12 cellular contexts compared by ENCODE assay signal in genomic region chr13:114151031-114151430, GRCh38. TPM values are rescaled to one million over a fixed set of nuclear protein-coding genes. Genes with fewer than 3 reads are reported as not detected.
A peak's percentile ranks its signal among the peaks of the same experiment; 100 is the strongest.
DNase-seq lines count a peak whose midpoint lies in the region; FAIRE-seq and TF ChIP-seq lines count a peak whose summit lies in the region.
"Had no signal": no experiment of that assay in that cellular context is flagged by ENCODE, and none has a peak within 500 bp of the region (broad histone marks: within the 10 kb centered on the region; RNA-seq: fewer than 3 reads in every experiment).

No MANE protein-coding gene starts in this region.

- TF ChIP-seq POLR2A in adrenal gland (IDR thresholded peaks at IDR 0.05) = no peak
- no peak for TF ChIP-seq POLR2A in GM12891 (IDR thresholded peaks at IDR 0.05; ENCODE audit: low read depth, low read length)

- intact Hi-C loops in activated T-helper 2 cell treated with anti-CD3 and anti-CD28 coated beads, Interferon-gamma antibody, Interleukin-2, Interleukin-4, amounts not matched to agents 10 μg/mL and 5 μg/mL and 100 μg/mL, durations not matched to agents 14 hours and 24 hours and 36 hours (cut with micrococcal nuclease) = no loop called here
- intact Hi-C loops in adrenal gland (cut with DNase I) = no loop called here

- peaks cover 9% of the 10 kb centered on the region for H3K27me3 Mint-ChIP-seq in activated T-helper 2 cell treated with anti-CD3 and anti-CD28 coated beads, Interferon-gamma antibody, Interleukin-2, Interleukin-4, amounts not matched to agents 10 μg/mL and 5 μg/mL and 100 μg/mL, durations not matched to agents 14 hours and 24 hours and 36 hours (ENCODE audit: low read depth)

- no peak overlapping the region for H3K27ac Mint-ChIP-seq in activated T-helper 2 cell treated with anti-CD3 and anti-CD28 coated beads, Interferon-gamma antibody, Interleukin-2, Interleukin-4, amounts not matched to agents 10 μg/mL and 5 μg/mL and 100 μg/mL, durations not matched to agents 14 hours and 24 hours and 36 hours
- H3K27ac Mint-ChIP-seq: nephron progenitor cell had no signal

- no peaks in the 10 kb centered on the region; a peak in 1 of 22 replicates for H3K27me3 ChIP-seq in BLaER1 treated with 17β-estradiol and CSF1 and Interleukin-3, amounts not matched to agents 10 nM and 100 nM
- H3K27me3 ChIP-seq in mucosa of rectum (ENCODE audit: control insufficient read depth in 2 of 2, insufficient read depth in 2 of 2, low read length in 2 of 2) = no peaks in the 10 kb centered on the region
- no peaks in the 10 kb centered on the region for H3K27me3 ChIP-seq in adrenal gland
- H3K27me3 ChIP-seq: ascending aorta, right lobe of liver had no signal

- H3K9me3 ChIP-seq in BLaER1 treated with 17β-estradiol and CSF1 and Interleukin-3, amounts not matched to agents 10 nM and 100 nM (replicated peaks in 1 of 11) = 0 out of 22 replicates have a peak, but pooled peaks cover 0 to 6% (median 0%) of the 10 kb centered on the region in 11 experiments
- no peaks in the 10 kb centered on the region for H3K9me3 ChIP-seq in mucosa of rectum (ENCODE audit: control insufficient read depth in 2 of 2, low read length in 2 of 2)
- no peaks in the 10 kb centered on the region for H3K9me3 ChIP-seq in adrenal gland (replicated peaks in 1 of 3)
- H3K9me3 ChIP-seq: ascending aorta, Caco-2, right lobe of liver had no signal

- no peak overlapping the region for H3K9ac ChIP-seq in BLaER1 treated with 17β-estradiol and CSF1 and Interleukin-3, amounts not matched to agents 10 nM and 100 nM
- H3K9ac ChIP-seq in mucosa of rectum (ENCODE audit: low read depth in 1 of 2, low read length in 2 of 2) = peak overlapping the region in 1 of 2 donors; percentile 3

- H3K4me1 ChIP-seq in BLaER1 treated with 17β-estradiol and CSF1 and Interleukin-3, amounts not matched to agents 10 nM and 100 nM = peaks cover 57 to 85% (median 83%) of the 10 kb centered on the region in 10 experiments
- H3K4me1 ChIP-seq in mucosa of rectum (ENCODE audit: control insufficient read depth in 2 of 2, insufficient read depth in 2 of 2, low read length in 2 of 2) = peaks cover 12 to 14% of the 10 kb centered on the region in 2 donors
- no peaks in the 10 kb centered on the region for H3K4me1 ChIP-seq in adrenal gland (replicated peaks in 1 of 2)
- H3K4me1 ChIP-seq: Caco-2 had no signal

- peak overlapping the region; percentile 27 for H3K4me3 Mint-ChIP-seq in activated T-helper 2 cell treated with anti-CD3 and anti-CD28 coated beads, Interferon-gamma antibody, Interleukin-2, Interleukin-4, amounts not matched to agents 10 μg/mL and 5 μg/mL and 100 μg/mL, durations not matched to agents 14 hours and 24 hours and 36 hours (ENCODE audit: low read depth)
- H3K4me3 Mint-ChIP-seq: nephron progenitor cell had no signal

- WGBS in adrenal gland, 4 donors = 71 to 74% (median 73%) methylated on average over 8 to 10 of the region's 10 CpGs

- no peaks in the 10 kb centered on the region for H3K36me3 Mint-ChIP-seq in activated T-helper 2 cell treated with anti-CD3 and anti-CD28 coated beads, Interferon-gamma antibody, Interleukin-2, Interleukin-4, amounts not matched to agents 10 μg/mL and 5 μg/mL and 100 μg/mL, durations not matched to agents 14 hours and 24 hours and 36 hours (ENCODE audit: low read depth)

- FAIRE-seq in D721Med (lab: Jason Lieb, UNC) = no peak
- no peak for FAIRE-seq in GM12891 (lab: Jason Lieb, UNC)

- H3K4me1 Mint-ChIP-seq in activated T-helper 2 cell treated with anti-CD3 and anti-CD28 coated beads, Interferon-gamma antibody, Interleukin-2, Interleukin-4, amounts not matched to agents 10 μg/mL and 5 μg/mL and 100 μg/mL, durations not matched to agents 14 hours and 24 hours and 36 hours (ENCODE audit: low read depth) = peaks cover 63% of the 10 kb centered on the region

- DNase-seq in D721Med (ENCODE audit: insufficient read length, low spot score) (peak; percentile 2), adrenal gland (no peak), GM12891 (ENCODE audit: insufficient read length, low spot score) (no peak), NCI-H1417 treated with DMSO at 0.1 percent for 48 hours (lab: John Stamatoyannopoulos, UW) (no peak)
- DNase-seq in activated T-helper 2 cell treated with anti-CD3 and anti-CD28 coated beads, Interferon-gamma antibody, Interleukin-2, Interleukin-4, amounts not matched to agents 10 μg/mL and 5 μg/mL and 100 μg/mL, durations not matched to agents 14 hours and 24 hours and 36 hours (ENCODE audit: low spot score) = no peak
- DNase-seq: Caco-2, nephron progenitor cell had no signal

- no peaks in the 10 kb centered on the region for H4K20me1 ChIP-seq in BLaER1 treated with 17β-estradiol and CSF1 and Interleukin-3, amounts not matched to agents 10 nM and 100 nM

- H3K4me3 ChIP-seq in BLaER1 treated with 17β-estradiol and CSF1 and Interleukin-3, amounts not matched to agents 10 nM and 100 nM = no peak overlapping the region
- H3K4me3 ChIP-seq in mucosa of rectum (ENCODE audit: low read length in 2 of 2) (peak overlapping the region in 1 of 2 donors; percentile 56), adrenal gland (no peak overlapping the region)
- H3K4me3 ChIP-seq: ascending aorta, right lobe of liver had no signal

- no peaks in the 10 kb centered on the region for H3K9me3 Mint-ChIP-seq in activated T-helper 2 cell treated with anti-CD3 and anti-CD28 coated beads, Interferon-gamma antibody, Interleukin-2, Interleukin-4, amounts not matched to agents 10 μg/mL and 5 μg/mL and 100 μg/mL, durations not matched to agents 14 hours and 24 hours and 36 hours
- H3K9me3 Mint-ChIP-seq: nephron progenitor cell had no signal

- no peaks in the 10 kb centered on the region for H3K36me3 ChIP-seq in BLaER1 treated with 17β-estradiol and CSF1 and Interleukin-3, amounts not matched to agents 10 nM and 100 nM
- no peaks in the 10 kb centered on the region for H3K36me3 ChIP-seq in mucosa of rectum (ENCODE audit: control insufficient read depth in 2 of 2, insufficient read depth in 2 of 2, low read length in 2 of 2)
- H3K36me3 ChIP-seq in adrenal gland (replicated peaks in 1 of 2) = no peaks in the 10 kb centered on the region
- H3K36me3 ChIP-seq: ascending aorta, right lobe of liver had no signal

- no peak for TF ChIP-seq CTCF in D721Med (IDR thresholded peaks at IDR 0.05; ENCODE audit: insufficient read depth, missing control alignments)
- no peak for TF ChIP-seq CTCF in adrenal gland (IDR thresholded peaks at IDR 0.05)

- H3K4me2 ChIP-seq in BLaER1 treated with 17β-estradiol and CSF1 and Interleukin-3, amounts not matched to agents 10 nM and 100 nM = peak overlapping the region; percentile 61 to 97 (median 84)

- peak overlapping the region in 3 of 11 experiments; percentile 19 to 43 (median 33); a peak in 1 of 22 replicates for H3K27ac ChIP-seq in BLaER1 treated with 17β-estradiol and CSF1 and Interleukin-3, amounts not matched to agents 10 nM and 100 nM
- peak overlapping the region; percentile 77 to 92 for H3K27ac ChIP-seq in mucosa of rectum (ENCODE audit: low read depth in 2 of 2, low read length in 2 of 2)
- H3K27ac ChIP-seq in adrenal gland = no peak overlapping the region
- H3K27ac ChIP-seq: ascending aorta, right lobe of liver had no signal

TF ChIP-seq in GM12891, 5 proteins besides CTCF, POLR2A, EP300 and RAD21:
- no peak for TF ChIP-seq POU2F2 (IDR thresholded peaks at IDR 0.05; ENCODE audit: low read depth, low read length)
- TF ChIP-seq TAF1 (IDR thresholded peaks at IDR 0.05; ENCODE audit: low read depth, low read length) = no peak
- TF ChIP-seq SPI1 (IDR thresholded peaks at IDR 0.05; ENCODE audit: low read depth, low read length) = no peak
- no peak for TF ChIP-seq POLR2AphosphoS5 (IDR thresholded peaks at IDR 0.05; ENCODE audit: low read depth, low read length)
- no peak for TF ChIP-seq PAX5 (IDR thresholded peaks at IDR 0.05; ENCODE audit: insufficient read depth, low read length, severe bottlenecking)

RNA-seq across cellular contexts. Expression of gene RASA3, which starts 18.6 kb away (rescaled TPM):
- 13.7 and 13.9 TPM in 2 replicates for total RNA-seq in activated T-helper 2 cell treated with anti-CD3 and anti-CD28 coated beads, Interferon-gamma antibody, Interleukin-2, Interleukin-4, amounts not matched to agents 10 μg/mL and 5 μg/mL and 100 μg/mL, durations not matched to agents 14 hours and 24 hours and 36 hours
- 10 to 100 TPM in 2 of 8 donors, 1 to 10 TPM in 6; 5.0 to 11.7 (median 8.0) TPM for total RNA-seq in adrenal gland
- 1 to 10 TPM; 2.9 to 8.2 (median 5.4) TPM for polyA plus RNA-seq in adrenal gland
- polyA plus RNA-seq in GM12891 (2012; ENCODE audit: low read depth, missing spikeins) = 13.4 TPM

RNA-seq across cellular contexts. Expression of gene CFAP97D2, which starts 28.0 kb away (rescaled TPM):
- total RNA-seq in activated T-helper 2 cell treated with anti-CD3 and anti-CD28 coated beads, Interferon-gamma antibody, Interleukin-2, Interleukin-4, amounts not matched to agents 10 μg/mL and 5 μg/mL and 100 μg/mL, durations not matched to agents 14 hours and 24 hours and 36 hours = not detected in 2 replicates
- total RNA-seq in adrenal gland = not detected
- polyA plus RNA-seq in adrenal gland = not detected
- not detected for polyA plus RNA-seq in GM12891 (2012; ENCODE audit: low read depth, missing spikeins)
- total RNA-seq: ascending aorta, Caco-2, right lobe of liver had no signal
- polyA plus RNA-seq: keratinocyte had no signal

Comparison
In these comparisons a context has a peak if more than half of its experiments do, and no peak if none do; other contexts are left out.
1. H3K27ac ChIP-seq: peak in mucosa of rectum (2 of 2); none in adrenal gland (0 of 5).